Comparison of ENCODE assay signal across 9 cellular contexts in the genomic region with DNA sequence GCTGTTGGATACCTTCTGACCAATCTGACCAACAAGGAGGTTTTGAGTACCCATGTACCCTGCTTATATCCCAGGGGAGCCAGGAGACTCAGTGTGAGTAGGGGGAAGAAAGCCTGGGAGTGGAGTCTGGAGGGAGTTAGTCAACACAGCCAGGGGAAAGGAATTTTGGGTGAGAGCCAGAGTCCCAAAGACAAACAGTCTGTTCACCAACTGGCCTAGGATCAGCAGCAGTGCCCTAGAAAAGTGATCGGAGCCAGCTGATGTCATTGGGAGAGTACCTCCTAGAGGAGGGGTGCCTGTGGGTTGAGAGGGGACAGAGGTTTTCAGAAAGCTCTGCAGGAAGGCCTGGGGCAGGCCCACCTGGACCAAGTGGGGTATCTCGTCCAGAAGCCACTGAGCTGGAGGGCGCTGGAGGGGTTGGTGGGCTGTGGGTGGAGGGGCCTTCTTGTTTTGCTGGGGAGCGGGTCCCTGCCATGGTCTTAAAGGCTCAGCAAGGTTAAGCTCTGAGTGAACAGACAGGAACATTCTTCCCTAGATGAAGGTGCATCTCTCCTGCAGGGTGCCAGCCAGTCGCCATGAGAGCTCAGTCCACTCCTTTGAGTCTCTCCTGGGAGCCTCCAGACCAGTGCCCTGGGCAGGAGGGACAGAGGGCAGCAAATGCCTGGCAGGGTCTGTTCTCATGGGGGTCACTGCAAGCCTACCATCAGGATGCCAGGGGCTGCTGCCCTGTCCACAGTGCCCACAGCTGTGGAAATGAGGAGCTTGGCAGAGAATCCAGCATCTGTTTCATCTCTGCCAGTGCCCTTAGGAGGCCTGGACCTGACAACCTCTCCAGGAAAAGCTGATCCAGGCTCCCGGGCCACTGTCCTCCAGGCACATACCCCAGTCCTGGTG.
DNase-seq lines count a peak whose midpoint lies in the region; ATAC-seq, FAIRE-seq and TF ChIP-seq lines count a peak whose summit lies in the region.
"Had no signal": no experiment of that assay in that cellular context is flagged by ENCODE, and none has a peak within 500 bp of the region (broad histone marks: within the 10 kb centered on the region; RNA-seq: fewer than 3 reads in every experiment).

No MANE protein-coding gene starts in this region.

- ATAC-seq in HG03354 (IDR thresholded peaks at IDR 0.05; ENCODE audit: poor library complexity, severe bottlenecking, unreplicated experiment) (no peak), HG03159 (IDR thresholded peaks at IDR 0.05; ENCODE audit: unreplicated experiment) (no peak), HG02970 (IDR thresholded peaks at IDR 0.05; ENCODE audit: low FRiP score, unreplicated experiment) (no peak)

- peaks cover 5% of the 10 kb centered on the region for H3K79me2 ChIP-seq in keratinocyte (ENCODE audit: control insufficient read depth, insufficient read depth, low read length)

- H3K4me1 ChIP-seq in keratinocyte (ENCODE audit: control insufficient read depth, extremely low read depth, insufficient read depth, low read length) (peaks cover 39% of the 10 kb centered on the region), subcutaneous abdominal adipose tissue (ENCODE audit: control insufficient read depth in 5 of 5, insufficient read depth in 5 of 5, low read length in 5 of 5) (peaks cover 4 to 25% (median 23%) of the 10 kb centered on the region in 5 donors)

- H3K4me2 ChIP-seq in keratinocyte (ENCODE audit: control insufficient read depth, extremely low read depth, insufficient read depth, low read depth, low read length), result no peak overlapping the region

- H3K9me1 ChIP-seq in keratinocyte (ENCODE audit: control insufficient read depth, extremely low read depth, insufficient read depth, low read length), result no peaks in the 10 kb centered on the region

- H3K36me3 ChIP-seq in keratinocyte (ENCODE audit: control insufficient read depth in 2 of 2, extremely low read depth in 1 of 2, insufficient read depth in 2 of 2, low read length in 2 of 2), result peaks cover 3 to 16% of the 10 kb centered on the region in 2 experiments
- peaks cover 0 to 35% (median 17%) of the 10 kb centered on the region in 5 donors for H3K36me3 ChIP-seq in subcutaneous abdominal adipose tissue (ENCODE audit: control insufficient read depth in 5 of 5, insufficient read depth in 5 of 5, low read length in 5 of 5)

- H4K20me1 ChIP-seq in keratinocyte (ENCODE audit: control insufficient read depth, extremely low read depth, insufficient read depth, low read length), result no peaks in the 10 kb centered on the region

- peak; percentile 51 for FAIRE-seq in keratinocyte (lab: Jason Lieb, UNC)

- H3K4me3 ChIP-seq in HFF-Myc (replicated peaks; ENCODE audit: low read depth, low read length) (no peak overlapping the region), astrocyte of the cerebellum (ENCODE audit: low read depth, low read length) (no peak overlapping the region), keratinocyte (ENCODE audit: control insufficient read depth in 2 of 3, extremely low read depth in 1 of 3, insufficient read depth in 2 of 3, low read depth in 1 of 3, low read length in 3 of 3) (no peak overlapping the region), subcutaneous abdominal adipose tissue (ENCODE audit: low read depth in 1 of 5, low read length in 5 of 5) (no peak overlapping the region)

- H3K27me3 ChIP-seq in keratinocyte (ENCODE audit: control insufficient read depth, extremely low read depth, insufficient read depth, low read length), result no peaks in the 10 kb centered on the region
- H3K27me3 ChIP-seq in subcutaneous abdominal adipose tissue (ENCODE audit: control insufficient read depth in 5 of 5, insufficient read depth in 4 of 5, low read length in 5 of 5), result no peaks in the 10 kb centered on the region

- H2AFZ ChIP-seq in keratinocyte (ENCODE audit: control insufficient read depth, low read length), result no peak overlapping the region

- no peaks in the 10 kb centered on the region for H3K9me3 ChIP-seq in keratinocyte (ENCODE audit: control insufficient read depth, low read depth, low read length)
- no peaks in the 10 kb centered on the region for H3K9me3 ChIP-seq in subcutaneous abdominal adipose tissue (ENCODE audit: control insufficient read depth in 5 of 5, low read length in 5 of 5)

- DNase-seq in HFF-Myc (ENCODE audit: extremely low read depth, low read depth), result peak; percentile 30
- DNase-seq in astrocyte of the cerebellum (ENCODE audit: low read depth), result peak; percentile 29
- DNase-seq in keratinocyte (ENCODE audit: low read depth, low spot score), result no peak
- no peak for DNase-seq in RKO (ENCODE audit: low spot score)
- DNase-seq: stimulated activated naive CD4-positive, alpha-beta T cell had no signal

- in situ Hi-C loops in astrocyte of the cerebellum (cut with HindIII; ENCODE audit: low sequenced_read_pairs), result no loop called here

- H3K9ac ChIP-seq in keratinocyte (ENCODE audit: control insufficient read depth, extremely low read depth, insufficient read depth, low read length) (no peak overlapping the region), subcutaneous abdominal adipose tissue (ENCODE audit: low read length in 5 of 5) (peak overlapping the region in 2 of 5 donors; percentile 17 to 56)

- no peak for TF ChIP-seq CTCF in HFF-Myc (IDR thresholded peaks at IDR 0.05; ENCODE audit: low read depth, low read length, missing control alignments)
- no peak for TF ChIP-seq CTCF in astrocyte of the cerebellum (IDR thresholded peaks at IDR 0.05; ENCODE audit: low read depth, low read length, missing control alignments)
- TF ChIP-seq CTCF in keratinocyte (optimal IDR thresholded peaks at IDR 0.05 in 1 of 3, IDR thresholded peaks at IDR 0.05 in 1 of 3, conservative IDR thresholded peaks at IDR 0.05 in 1 of 3; ENCODE audit: extremely low read depth in 1 of 3, insufficient read depth in 2 of 3, low read length in 3 of 3), result no peak

- H3K27ac ChIP-seq in keratinocyte (ENCODE audit: control insufficient read depth, insufficient read depth, low read length), result no peak overlapping the region
- peak overlapping the region; percentile 76 for H3K27ac ChIP-seq in subcutaneous abdominal adipose tissue (ENCODE audit: low read depth, low read length)

- dilution Hi-C loops in keratinocyte (cut with MboI; ENCODE audit: extremely low pct_ligation_motif_present, low sequenced_read_pairs), result no loop called here

Comparison
In these comparisons a context has a peak if more than half of its experiments do, and no peak if none do; other contexts are left out.
1. DNase-seq: peak in HFF-Myc (single experiment) and astrocyte of the cerebellum (single experiment); none in keratinocyte (single experiment) and RKO (single experiment).